1 cellular context compared by ENCODE assay signal in genomic region chr9:78573669-78574068, GRCh38.
TF ChIP-seq lines count a peak whose summit lies in the region.

No MANE protein-coding gene starts in this region.

TF ChIP-seq in GM23338, 12 proteins besides CTCF, POLR2A, EP300 and RAD21 (continued from another document):
- TF ChIP-seq ZNF462 (CRISPR knock-in tag; IDR thresholded peaks at IDR 0.05) (no peak), EZH2 (IDR thresholded peaks at IDR 0.05; ENCODE audit: low read depth, unreplicated experiment) (no peak), REST (IDR thresholded peaks at IDR 0.05; ENCODE audit: unreplicated experiment) (no peak)
